In the genomic region with DNA sequence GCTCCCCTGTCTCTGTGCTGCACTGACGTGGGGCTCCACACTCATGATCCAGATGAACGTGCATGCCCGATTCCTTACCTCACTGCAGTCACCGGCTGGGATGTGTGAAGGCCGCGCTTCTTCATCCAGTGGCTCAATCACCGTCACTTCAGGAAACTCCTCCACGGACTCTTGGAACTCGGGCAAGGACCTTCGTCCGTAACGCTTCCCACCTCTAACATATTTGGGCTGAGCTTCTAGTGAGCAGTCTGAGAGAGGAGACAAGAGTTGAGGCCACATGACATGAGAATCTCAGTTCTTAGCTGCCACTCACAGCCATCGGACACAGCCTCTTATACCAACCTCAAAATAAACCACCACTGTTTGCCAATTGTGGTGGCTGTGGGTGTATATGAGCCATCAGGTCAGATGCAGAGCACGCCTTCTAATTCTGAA, we compare ENCODE assay signal across 13 cellular contexts. TPM values are rescaled to one million over a fixed set of nuclear protein-coding genes. Genes with fewer than 3 reads are reported as not detected.
DNase-seq lines count a peak whose midpoint lies in the region; ATAC-seq and TF ChIP-seq lines count a peak whose summit lies in the region.
"Had no signal": no experiment of that assay in that cellular context is flagged by ENCODE, and none has a peak within 500 bp of the region (broad histone marks: within the 10 kb centered on the region; RNA-seq: fewer than 3 reads in every experiment).

No MANE protein-coding gene starts in this region.

- peak overlapping the region in 2 of 4 donors; percentile 10 to 43 for H3K4me3 ChIP-seq in gastrocnemius medialis
- H3K4me3 ChIP-seq: colonic mucosa, sigmoid colon had no signal

- POLR2A ChIA-PET in RWPE1 (lab: Yijun Ruan, JAX; ENCODE audit: low non-redundant PET), result no interaction called here

- H3K9me3 Mint-ChIP-seq in T-helper 2 cell treated with Interferon-gamma antibody and Interleukin-4, amounts not matched to agents 5 μg/mL and 100 μg/mL, for 36 hours, result no peaks in the 10 kb centered on the region
- no peaks in the 10 kb centered on the region for H3K9me3 Mint-ChIP-seq in brain

- CTCF ChIA-PET in RWPE1 (lab: Yijun Ruan, JAX), result interaction anchor here (1.0 kb wide), 1 partner anchor 15 kb away, joined by 3 read pairs; no protein-coding TSS in a partner anchor

- no peaks in the 10 kb centered on the region for H3K27me3 ChIP-seq in gastrocnemius medialis
- H3K27me3 ChIP-seq: colonic mucosa, sigmoid colon had no signal

- H3K27ac Mint-ChIP-seq in T-helper 2 cell treated with Interferon-gamma antibody and Interleukin-4, amounts not matched to agents 5 μg/mL and 100 μg/mL, for 36 hours, result peak overlapping the region; percentile 32
- peak overlapping the region in 4 of 5 experiments; percentile 11 to 88 (median 69) for H3K27ac Mint-ChIP-seq in brain

- H3K9me3 ChIP-seq in gastrocnemius medialis, result no peaks in the 10 kb centered on the region
- H3K9me3 ChIP-seq: colonic mucosa, sigmoid colon had no signal

- DNase-seq in T-helper 2 cell treated with Interferon-gamma antibody and Interleukin-4, amounts not matched to agents 5 μg/mL and 100 μg/mL, for 36 hours (ENCODE audit: low spot score), result no peak
- no peak for DNase-seq in T-helper 2 cell
- peak; percentile 37 to 57 for DNase-seq in gastrocnemius medialis
- DNase-seq in T1000 (lab: John Stamatoyannopoulos, UW), result no peak
- no peak for DNase-seq in RWPE1 (ENCODE audit: low spot score)
- DNase-seq: activated gamma-delta T cell, colonic mucosa, NCI-H345, sigmoid colon had no signal

- TF ChIP-seq CTCF in brain (conservative IDR thresholded peaks at IDR 0.05) (no peak), gastrocnemius medialis (IDR thresholded peaks at IDR 0.05 in 4 of 5, conservative IDR thresholded peaks at IDR 0.05 in 1 of 5) (no peak), RWPE1 (conservative IDR thresholded peaks at IDR 0.05; ENCODE audit: low read depth) (no peak)

- H3K36me3 Mint-ChIP-seq in T-helper 2 cell treated with Interferon-gamma antibody and Interleukin-4, amounts not matched to agents 5 μg/mL and 100 μg/mL, for 36 hours (ENCODE audit: low read depth), result peaks cover 33% of the 10 kb centered on the region
- H3K36me3 Mint-ChIP-seq in brain, result peaks cover 47% of the 10 kb centered on the region

- H3K27me3 Mint-ChIP-seq in T-helper 2 cell treated with Interferon-gamma antibody and Interleukin-4, amounts not matched to agents 5 μg/mL and 100 μg/mL, for 36 hours (ENCODE audit: low read depth), result no peaks in the 10 kb centered on the region
- H3K27me3 Mint-ChIP-seq in brain, result no peaks in the 10 kb centered on the region

- H3K4me1 ChIP-seq in gastrocnemius medialis, result peaks cover 29 to 37% of the 10 kb centered on the region in 2 donors
- H3K4me1 ChIP-seq: colonic mucosa had no signal

- intact Hi-C loops in gastrocnemius medialis (cut with DNase I; ENCODE audit: low total_unique reads), result loop anchor here (5.0 kb wide), 2 partner anchors 40 to 70 kb away; partner anchors contain the start of gene NIN

- TF ChIP-seq POLR2A in gastrocnemius medialis (IDR thresholded peaks at IDR 0.05), result peak in 1 of 2 donors; percentile 54

- no peaks in the 10 kb centered on the region for H3K36me3 ChIP-seq in gastrocnemius medialis

- in situ Hi-C loops in gastrocnemius medialis (cut with MboI; ENCODE audit: low sequenced_read_pairs in 4 of 4), result loop anchor here in 2 of 4 donors (25.0 kb wide), 1 partner anchor 480 kb away; the partner anchor contains the start of genes DMAC2L (in 2 of the 2) and L2HGDH (in 2 of the 2)

- ATAC-seq in HG03378 (IDR thresholded peaks at IDR 0.05; ENCODE audit: unreplicated experiment) (peak; percentile 28), gastrocnemius medialis (peak; percentile 80 to 95), HG03175 (IDR thresholded peaks at IDR 0.05; ENCODE audit: unreplicated experiment) (no peak)

- peak overlapping the region; percentile 58 for H3K4me3 Mint-ChIP-seq in T-helper 2 cell treated with Interferon-gamma antibody and Interleukin-4, amounts not matched to agents 5 μg/mL and 100 μg/mL, for 36 hours
- H3K4me3 Mint-ChIP-seq in brain, result peak overlapping the region in 1 of 5 experiments; percentile 47

- H3K27ac ChIP-seq in gastrocnemius medialis, result peak overlapping the region; percentile 52 to 82 (median 73)
- H3K27ac ChIP-seq in RWPE1, result no peak overlapping the region
- H3K27ac ChIP-seq: colonic mucosa, HL-60, sigmoid colon had no signal

- peaks cover 39% of the 10 kb centered on the region for H3K4me1 Mint-ChIP-seq in T-helper 2 cell treated with Interferon-gamma antibody and Interleukin-4, amounts not matched to agents 5 μg/mL and 100 μg/mL, for 36 hours (ENCODE audit: low read depth)
- H3K4me1 Mint-ChIP-seq in brain, result peaks cover 75% of the 10 kb centered on the region

RNA-seq across cellular contexts. Expression of gene NIN, which starts 38.3 kb away (rescaled TPM):
- polyA plus RNA-seq in brain (ENCODE audit: insufficient read depth, low read depth, low replicate concordance), result 8.5 TPM
- 10 to 100 TPM; 16.2 to 49.3 (median 29.2) TPM for total RNA-seq in gastrocnemius medialis

Comparison
In these comparisons a context has a peak if more than half of its experiments do, and no peak if none do; other contexts are left out.
1. DNase-seq: peak in gastrocnemius medialis (2 of 2); none in T-helper 2 cell treated with Interferon-gamma antibody and Interleukin-4, amounts not matched to agents 5 μg/mL and 100 μg/mL, for 36 hours (single experiment), T-helper 2 cell (0 of 5), T1000 (single experiment) and RWPE1 (single experiment).